ENCODE assay signal across 8 cellular contexts in the genomic region with DNA sequence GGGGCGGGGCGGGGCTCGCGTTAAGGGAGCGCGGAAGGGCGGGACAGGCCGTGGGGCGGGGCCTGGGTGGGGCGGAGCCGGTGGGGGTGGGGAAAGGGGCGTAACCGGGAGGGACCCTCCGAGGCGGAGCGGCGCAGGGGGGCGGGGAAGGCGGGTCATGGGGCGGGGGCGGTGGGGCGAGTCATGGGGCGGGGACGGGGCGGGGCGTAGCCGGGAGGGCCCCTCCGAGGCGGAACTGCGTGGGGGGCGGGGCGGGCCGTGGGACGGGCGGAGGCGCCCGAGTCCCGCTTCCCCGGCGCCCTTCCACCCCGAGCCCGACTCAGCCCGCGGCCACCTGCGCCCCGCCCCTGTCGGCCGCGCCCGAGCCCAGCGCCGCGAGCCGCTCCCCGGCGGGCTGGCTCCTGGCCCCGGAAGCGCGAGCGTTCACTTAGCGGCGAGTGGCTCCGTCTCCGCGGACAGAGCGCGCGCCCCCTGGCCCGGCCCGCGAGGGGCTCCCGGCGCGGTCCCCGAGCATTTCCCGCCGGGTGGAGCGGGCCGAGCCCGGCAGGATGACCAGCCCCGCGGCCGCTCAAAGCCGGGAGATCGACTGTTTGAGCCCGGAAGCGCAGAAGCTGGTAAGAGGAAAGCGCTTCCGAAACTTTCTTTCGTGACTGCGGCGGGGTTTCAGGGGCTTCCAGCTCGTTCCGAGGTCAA.
DNase-seq lines count a peak whose midpoint lies in the region; ATAC-seq, FAIRE-seq and TF ChIP-seq lines count a peak whose summit lies in the region.

No MANE protein-coding gene starts in this region.

- 0% methylated on average over 3 of the region's 94 CpGs for whole genome bisulfite sequencing in A549 (ENCODE audit: missing lambda C conversion rate)

- no peak for TF ChIP-seq RAD21 in A549 (conservative IDR thresholded peaks at IDR 0.05 in 1 of 2, IDR thresholded peaks at IDR 0.05 in 1 of 2)

- peak overlapping the region; percentile 88 for H3K4me3 ChIP-seq in A549

- CTCF ChIA-PET in A549 (lab: Yijun Ruan, JAX), result interaction anchor here (1.0 to 6.0 kb wide), 10 partner anchors 10 to 53 kb away, joined by 3 to 63 read pairs (median 4); no protein-coding TSS in a partner anchor

- FAIRE-seq in A549 (lab: Jason Lieb, UNC), result no peak

- DNase-seq in A549 (ENCODE audit: low read depth in 1 of 2, low spot score in 1 of 2) (peak; percentile 68 to 93), NCI-H345 (lab: John Stamatoyannopoulos, UW) (peak; percentile 87), chondrocyte (ENCODE audit: low spot score) (peak; percentile 97), left kidney (ENCODE audit: low read depth, low spot score) (peak; percentile 97)
- DNase-seq in activated CD4-positive, alpha-beta T cell treated with anti-CD3 and anti-CD28 coated beads for 1 hour, result peak; percentile 92
- DNase-seq in stimulated activated CD4-positive, alpha-beta T cell treated with anti-CD3 and anti-CD28 coated beads, Interleukin-4, amount 100 ng/mL, for 1 hour, result peak; percentile 96

- no peaks in the 10 kb centered on the region for H3K9me3 Mint-ChIP-seq in chondrocyte (ENCODE audit: low read depth)

- peak overlapping the region; percentile 78 for H3K4me3 Mint-ChIP-seq in chondrocyte (ENCODE audit: unreplicated experiment)

- ATAC-seq in A549 (peak; percentile 69 to 74), GM18519 (IDR thresholded peaks at IDR 0.05; ENCODE audit: low FRiP score, unreplicated experiment) (peak; percentile 34), HG03064 (IDR thresholded peaks at IDR 0.05; ENCODE audit: low read depth, unreplicated experiment) (peak; percentile 38)

- H3K36me3 Mint-ChIP-seq in chondrocyte (ENCODE audit: low read depth), result no peaks in the 10 kb centered on the region

- H3K4me1 Mint-ChIP-seq in chondrocyte (ENCODE audit: low read depth), result peaks cover 79% of the 10 kb centered on the region

- no peak for TF ChIP-seq EP300 in A549 (IDR thresholded peaks at IDR 0.05)

- peak overlapping the region; percentile 96 to 98 for H3K27ac ChIP-seq in A549

- peaks cover 62% of the 10 kb centered on the region for H3K4me1 ChIP-seq in A549

- H3K9me3 ChIP-seq in A549, result no peaks in the 10 kb centered on the region

- peak overlapping the region; percentile 85 for H3K27ac Mint-ChIP-seq in chondrocyte (ENCODE audit: unreplicated experiment)

- peak overlapping the region; percentile 95 for H3K4me2 ChIP-seq in A549

- TF ChIP-seq POLR2A in A549 (IDR thresholded peaks at IDR 0.05; ENCODE audit: low read length), result peak; percentile 41

- POLR2A ChIA-PET in A549 (lab: Yijun Ruan, JAX), result interaction anchor here (0.6 to 1.5 kb wide), 2 partner anchors 14 to 39 kb away, joined by 3 to 9 read pairs; no protein-coding TSS in a partner anchor

- H3K27me3 Mint-ChIP-seq in chondrocyte (ENCODE audit: low read depth), result no peaks in the 10 kb centered on the region

- TF ChIP-seq CTCF in A549 (IDR thresholded peaks at IDR 0.05), result no peak
- TF ChIP-seq CTCF in chondrocyte (IDR thresholded peaks at IDR 0.05), result peak; percentile 35

TF ChIP-seq in A549, 52 proteins besides CTCF, POLR2A, EP300 and RAD21:
- TF ChIP-seq, protein P1, sequence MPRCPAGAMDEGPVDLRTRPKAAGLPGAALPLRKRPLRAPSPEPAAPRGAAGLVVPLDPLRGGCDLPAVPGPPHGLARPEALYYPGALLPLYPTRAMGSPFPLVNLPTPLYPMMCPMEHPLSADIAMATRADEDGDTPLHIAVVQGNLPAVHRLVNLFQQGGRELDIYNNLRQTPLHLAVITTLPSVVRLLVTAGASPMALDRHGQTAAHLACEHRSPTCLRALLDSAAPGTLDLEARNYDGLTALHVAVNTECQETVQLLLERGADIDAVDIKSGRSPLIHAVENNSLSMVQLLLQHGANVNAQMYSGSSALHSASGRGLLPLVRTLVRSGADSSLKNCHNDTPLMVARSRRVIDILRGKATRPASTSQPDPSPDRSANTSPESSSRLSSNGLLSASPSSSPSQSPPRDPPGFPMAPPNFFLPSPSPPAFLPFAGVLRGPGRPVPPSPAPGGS (IDR thresholded peaks at IDR 0.05), result no peak; the same call in 2 of the 3 replicates
- TF ChIP-seq, protein P2, sequence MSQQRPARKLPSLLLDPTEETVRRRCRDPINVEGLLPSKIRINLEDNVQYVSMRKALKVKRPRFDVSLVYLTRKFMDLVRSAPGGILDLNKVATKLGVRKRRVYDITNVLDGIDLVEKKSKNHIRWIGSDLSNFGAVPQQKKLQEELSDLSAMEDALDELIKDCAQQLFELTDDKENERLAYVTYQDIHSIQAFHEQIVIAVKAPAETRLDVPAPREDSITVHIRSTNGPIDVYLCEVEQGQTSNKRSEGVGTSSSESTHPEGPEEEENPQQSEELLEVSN (IDR thresholded peaks at IDR 0.05; ENCODE audit: borderline replicate concordance, low read depth), result no peak
- no peak for TF ChIP-seq ZSCAN20 (CRISPR knock-in tag; IDR thresholded peaks at IDR 0.05)
- no peak for TF ChIP-seq HEYL (CRISPR knock-in tag; IDR thresholded peaks at IDR 0.05)
- no peak for TF ChIP-seq RFX5 (IDR thresholded peaks at IDR 0.05)
- TF ChIP-seq ZC3H11A (IDR thresholded peaks at IDR 0.05), result no peak
- no peak for TF ChIP-seq CEBPB (IDR thresholded peaks at IDR 0.05)
- TF ChIP-seq PHF8 (IDR thresholded peaks at IDR 0.05; ENCODE audit: borderline replicate concordance, low read depth), result peak; percentile 76; the same call in 1 of the 2 replicates
- no peak for TF ChIP-seq HOXB13 (CRISPR knock-in tag; IDR thresholded peaks at IDR 0.05; ENCODE audit: low read depth)
- no peak for TF ChIP-seq POLR2AphosphoS2 (conservative IDR thresholded peaks at IDR 0.05; ENCODE audit: low read length)
- no peak for TF ChIP-seq JUNB (IDR thresholded peaks at IDR 0.05)
- TF ChIP-seq MAFK (IDR thresholded peaks at IDR 0.05; ENCODE audit: partially characterized antibody), result no peak
- no peak for TF ChIP-seq CBX8 (IDR thresholded peaks at IDR 0.05)
- no peak for TF ChIP-seq FOSL2 (IDR thresholded peaks at IDR 0.05)
- TF ChIP-seq FOSL2 (CRISPR knock-in tag; IDR thresholded peaks at IDR 0.05), result 0 out of 2 replicates have a peak, but pooled peaks have one; percentile 11
- no peak for TF ChIP-seq CHD4 (IDR thresholded peaks at IDR 0.05; ENCODE audit: borderline replicate concordance)
- no peak for TF ChIP-seq FOXS1 (CRISPR knock-in tag; IDR thresholded peaks at IDR 0.05)
- TF ChIP-seq, protein P3, sequence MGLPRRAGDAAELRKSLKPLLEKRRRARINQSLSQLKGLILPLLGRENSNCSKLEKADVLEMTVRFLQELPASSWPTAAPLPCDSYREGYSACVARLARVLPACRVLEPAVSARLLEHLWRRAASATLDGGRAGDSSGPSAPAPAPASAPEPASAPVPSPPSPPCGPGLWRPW (IDR thresholded peaks at IDR 0.05), result no peak
- no peak for TF ChIP-seq ZNF302 (CRISPR knock-in tag; IDR thresholded peaks at IDR 0.05)
- peak; percentile 22 to 86; a peak in 4 of 5 replicates for TF ChIP-seq JUN (IDR thresholded peaks at IDR 0.05)
- TF ChIP-seq CBX2 (IDR thresholded peaks at IDR 0.05; ENCODE audit: borderline replicate concordance, low read depth), result no peak

Comparison
In these comparisons a context has a peak if more than half of its experiments do, and no peak if none do; other contexts are left out.
1. Peak in every context shown above with its lines: DNase-seq, ATAC-seq, H3K4me3 ChIP-seq and H3K27ac ChIP-seq.